ENCODE assay signal across 26 cellular contexts in genomic region chr10:77791506-77791905, GRCh38.
"Had no signal": no experiment of that assay in that cellular context is flagged by ENCODE, and none has a peak within 500 bp of the region (broad histone marks: within the 10 kb centered on the region; RNA-seq: fewer than 3 reads in every experiment).

No MANE protein-coding gene starts in this region.

- H3K4me1 ChIP-seq: left ventricle myocardium inferior, pancreas, psoas muscle, spleen, thyroid gland, transverse colon, upper lobe of left lung, vagina had no signal

- H3K36me3 Mint-ChIP-seq: naive B cell; stimulated activated memory B cell treated with anti-CD40 and anti-IgM and Interleukin-4, amounts not matched to agents 10 μg/mL and 1 μg/mL and 100 μg/mL, for 72 hours had no signal

- DNase-seq: hypothalamus; immature natural killer cell; left ventricle myocardium inferior; mesendoderm; naive B cell; nucleus accumbens; pancreas; psoas muscle; small intestine; spleen; stimulated activated CD4-positive, alpha-beta T cell treated with anti-CD3 and anti-CD28 coated beads, Interleukin-4, amount 100 ng/mL, for 24 hours; stimulated activated CD8-positive, alpha-beta memory T cell treated with anti-CD3 and anti-CD28 coated beads, Interleukin-4, amount 100 ng/mL, for 48 hours; stimulated activated naive CD8-positive, alpha-beta T cell treated with anti-CD3 and anti-CD28 coated beads, Interleukin-15, Interleukin-2, amounts not matched to agents 100 U/mL and 50 U/mL, for 24 hours; stomach; testis; thyroid gland; transverse colon; upper lobe of left lung had no signal

- H3K9me3 Mint-ChIP-seq: immature natural killer cell; mesothelial cell of epicardium; naive B cell; nephron; neural crest cell; stimulated activated memory B cell treated with anti-CD40 and anti-IgM and Interleukin-4, amounts not matched to agents 10 μg/mL and 1 μg/mL and 100 μg/mL, for 72 hours had no signal

- H3K9me3 ChIP-seq: pancreas, psoas muscle, spleen, stomach, testis, thyroid gland, transverse colon, upper lobe of left lung, vagina had no signal

- FAIRE-seq: islet of Langerhans, pancreas, small intestine had no signal

- H3K4me3 ChIP-seq: left ventricle myocardium inferior, lung, pancreas, psoas muscle, spleen, stomach, testis, thyroid gland, transverse colon, upper lobe of left lung, vagina had no signal

- H3K27ac ChIP-seq: left ventricle myocardium inferior, pancreas, psoas muscle, spleen, stomach, testis, thyroid gland, transverse colon, upper lobe of left lung, vagina had no signal

- H3K4me1 Mint-ChIP-seq: immature natural killer cell; mesothelial cell of epicardium; naive B cell; nephron; neural crest cell; stimulated activated memory B cell treated with anti-CD40 and anti-IgM and Interleukin-4, amounts not matched to agents 10 μg/mL and 1 μg/mL and 100 μg/mL, for 72 hours had no signal

- H3K4me3 Mint-ChIP-seq: immature natural killer cell; mesothelial cell of epicardium; naive B cell; nephron; neural crest cell; stimulated activated memory B cell treated with anti-CD40 and anti-IgM and Interleukin-4, amounts not matched to agents 10 μg/mL and 1 μg/mL and 100 μg/mL, for 72 hours had no signal

- H3K27ac Mint-ChIP-seq: mesothelial cell of epicardium; nephron; stimulated activated memory B cell treated with anti-CD40 and anti-IgM and Interleukin-4, amounts not matched to agents 10 μg/mL and 1 μg/mL and 100 μg/mL, for 72 hours had no signal

- H3K27me3 ChIP-seq: pancreas, spleen, stomach, testis, thyroid gland, transverse colon, upper lobe of left lung, vagina had no signal

- ATAC-seq: pancreas; psoas muscle; sciatic nerve; stimulated activated memory B cell treated with anti-CD40 and anti-IgM and Interleukin-4, amounts not matched to agents 10 μg/mL and 1 μg/mL and 100 μg/mL, for 72 hours; stimulated activated naive CD8-positive, alpha-beta T cell treated with anti-CD3 and anti-CD28 coated beads, Interleukin-15, Interleukin-2, amounts not matched to agents 100 U/mL and 50 U/mL, for 24 hours had no signal

- H3K27me3 Mint-ChIP-seq: naive B cell; stimulated activated memory B cell treated with anti-CD40 and anti-IgM and Interleukin-4, amounts not matched to agents 10 μg/mL and 1 μg/mL and 100 μg/mL, for 72 hours had no signal
